12 cellular contexts compared by ENCODE assay signal in the genomic region with DNA sequence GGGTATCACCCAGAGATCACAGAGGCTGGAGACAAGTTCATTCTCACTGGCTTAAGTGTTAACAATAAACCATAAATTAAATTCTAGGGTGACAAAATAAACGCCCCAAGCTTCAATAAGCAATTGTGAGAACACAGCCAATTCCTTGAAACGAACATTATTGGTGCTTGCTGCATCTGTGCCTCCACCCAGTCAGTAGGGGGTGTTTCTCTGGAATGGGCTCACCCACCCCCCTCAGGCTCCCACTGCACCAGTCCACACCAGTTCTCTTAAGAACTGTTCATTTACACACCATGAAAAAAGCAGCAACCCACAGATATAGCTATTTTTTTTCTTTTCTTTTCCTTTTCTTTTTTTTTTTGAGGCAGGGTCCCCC. TPM values are rescaled to one million over a fixed set of nuclear protein-coding genes. Genes with fewer than 3 reads are reported as not detected.
DNase-seq lines count a peak whose midpoint lies in the region; ATAC-seq, FAIRE-seq and TF ChIP-seq lines count a peak whose summit lies in the region.
"Had no signal": no experiment of that assay in that cellular context is flagged by ENCODE, and none has a peak within 500 bp of the region (broad histone marks: within the 10 kb centered on the region; RNA-seq: fewer than 3 reads in every experiment).

No MANE protein-coding gene starts in this region.

- H3K27me3 ChIP-seq in GM23248 (replicated peaks; ENCODE audit: insufficient read depth): no peaks in the 10 kb centered on the region
- no peaks in the 10 kb centered on the region for H3K27me3 ChIP-seq in PC-9 (ENCODE audit: insufficient read depth, low read depth)
- no peaks in the 10 kb centered on the region for H3K27me3 ChIP-seq in osteoblast (ENCODE audit: insufficient read depth, low read length)
- no peaks in the 10 kb centered on the region for H3K27me3 ChIP-seq in small intestine (ENCODE audit: control insufficient read depth in 2 of 2, insufficient read depth in 2 of 2, low read length in 2 of 2)
- H3K27me3 ChIP-seq: tibial artery had no signal

- 8% methylated on average over 2 of the region's 2 CpGs for WGBS in GM23248 (ENCODE audit: low coverage in 1 of 2, low lambda C conversion rate in 2 of 2, missing lambda C conversion rate in 2 of 2), 2 experiments
- WGBS in small intestine, 3 donors: 35 to 49% (median 43%) methylated on average over 2 of the region's 2 CpGs

- H2AFZ ChIP-seq in GM23248 (no peak overlapping the region), PC-9 (no peak overlapping the region), osteoblast (ENCODE audit: low read length) (no peak overlapping the region)

- peak; percentile 19 for DNase-seq in GM23248
- DNase-seq in PC-9: no peak
- DNase-seq in dermis blood vessel endothelial cell: peak; percentile 22
- no peak for DNase-seq in osteoblast (ENCODE audit: insufficient read length, low spot score, missing footprints)
- no peak for DNase-seq in activated CD4-positive, alpha-beta T cell treated with anti-CD3 and anti-CD28 coated beads, Interleukin-2, amount 50 U/mL, for 48 hours
- DNase-seq in small intestine: no peak
- DNase-seq: activated CD8-positive, alpha-beta memory T cell treated with anti-CD3 and anti-CD28 coated beads, Interleukin-2, amount 10 ng/mL, durations not matched to agents 7 days and 5 days; activated naive CD4-positive, alpha-beta T cell; stimulated activated CD4-positive, alpha-beta T cell treated with anti-CD3 and anti-CD28 coated beads, Interleukin-2, amount 100 ng/mL, for 24 hours; tibial artery had no signal

- H3K4me1 ChIP-seq in GM23248 (ENCODE audit: insufficient read depth) (peaks cover 47% of the 10 kb centered on the region), PC-9 (replicated peaks; ENCODE audit: insufficient read depth) (peaks cover 49% of the 10 kb centered on the region), osteoblast (ENCODE audit: insufficient read depth, low read length) (peaks cover 29% of the 10 kb centered on the region), small intestine (ENCODE audit: control insufficient read depth in 2 of 2, insufficient read depth in 1 of 2, low read depth in 1 of 2, low read length in 1 of 2) (no peaks in the 10 kb centered on the region)

- FAIRE-seq in small intestine (lab: Jason Lieb, UNC): no peak

- in situ Hi-C loops in GM23248 (cut with MboI): no loop called here

- CTCF ChIA-PET in PC-9 (lab: Charles Lee): interaction anchor here (0.6 to 0.7 kb wide), 3 partner anchors 32 to 873 kb away, joined by 3 to 4 read pairs (median 4); no protein-coding TSS in a partner anchor

- 0 out of 2 replicates have a peak overlapping the region, but pooled peaks have one; percentile 39 for H3K4me3 ChIP-seq in GM23248
- no peak overlapping the region for H3K4me3 ChIP-seq in PC-9
- peak overlapping the region; percentile 8 for H3K4me3 ChIP-seq in osteoblast (ENCODE audit: insufficient read depth, low read length)
- H3K4me3 ChIP-seq in small intestine (ENCODE audit: low read depth in 1 of 2, low read length in 2 of 2): no peak overlapping the region
- H3K4me3 ChIP-seq: tibial artery had no signal

- H3K79me2 ChIP-seq in GM23248 (ENCODE audit: insufficient read depth) (peaks cover 100% of the 10 kb centered on the region), PC-9 (ENCODE audit: low read depth) (peaks cover 93% of the 10 kb centered on the region), osteoblast (ENCODE audit: insufficient read depth, low read length) (peaks cover 94% of the 10 kb centered on the region)

- H3K4me2 ChIP-seq in GM23248 (ENCODE audit: unreplicated experiment) (peak overlapping the region; percentile 46), PC-9 (no peak overlapping the region), osteoblast (ENCODE audit: insufficient read depth, low read length) (peak overlapping the region; percentile 56)

- H3K27ac ChIP-seq in GM23248 (peak overlapping the region; percentile 95), PC-9 (peak overlapping the region; percentile 18; the same call in 1 of the 2 replicates), osteoblast (ENCODE audit: low read depth, low read length) (peak overlapping the region; percentile 62), small intestine (ENCODE audit: low read depth in 1 of 2, low read length in 1 of 2) (peak overlapping the region in 1 of 2 donors; percentile 46)
- H3K27ac ChIP-seq: tibial artery had no signal

- H4K20me1 ChIP-seq in GM23248 (ENCODE audit: insufficient read depth) (no peaks in the 10 kb centered on the region; the same call in 1 of the 2 replicates), PC-9 (ENCODE audit: insufficient read depth) (no peaks in the 10 kb centered on the region; the same call in 1 of the 2 replicates), osteoblast (ENCODE audit: insufficient read depth, low read length) (peaks cover 63% of the 10 kb centered on the region)

- H3K36me3 ChIP-seq in GM23248 (ENCODE audit: low read depth) (no peaks in the 10 kb centered on the region), PC-9 (ENCODE audit: low read depth) (no peaks in the 10 kb centered on the region), osteoblast (ENCODE audit: insufficient read depth, low read length) (peaks cover 7% of the 10 kb centered on the region), small intestine (ENCODE audit: control insufficient read depth in 2 of 2, insufficient read depth in 2 of 2, low read length in 2 of 2) (peaks cover 0 to 2% of the 10 kb centered on the region in 2 donors)

- intact Hi-C loops in PC-9 (cut with micrococcal nuclease; ENCODE audit: unreplicated experiment): no loop called here

- H3K9me2 ChIP-seq in GM23248 (ENCODE audit: insufficient read depth) (no peaks in the 10 kb centered on the region), PC-9 (ENCODE audit: insufficient read depth) (no peaks in the 10 kb centered on the region)

- ATAC-seq in HG02973 (IDR thresholded peaks at IDR 0.05; ENCODE audit: unreplicated experiment) (no peak), HG02623 (IDR thresholded peaks at IDR 0.05; ENCODE audit: unreplicated experiment) (no peak)
- ATAC-seq: activated CD8-positive, alpha-beta memory T cell treated with anti-CD3 and anti-CD28 coated beads, Interleukin-2, amount 10 ng/mL, durations not matched to agents 7 days and 5 days had no signal

- BruUV-seq in PC-9 (replicated peaks; lab: Mats Ljungman, UMichigan): no TSS peak

- POLR2A ChIA-PET in PC-9 (lab: Charles Lee; ENCODE audit: unreplicated experiment): interaction anchor here (0.6 kb wide), 1 partner anchor 1538 kb away, joined by 4 read pairs; no protein-coding TSS in a partner anchor

- H3K9me3 ChIP-seq in GM23248 (ENCODE audit: low read depth) (no peaks in the 10 kb centered on the region), PC-9 (ENCODE audit: insufficient read depth, low read depth) (no peaks in the 10 kb centered on the region), osteoblast (ENCODE audit: low read depth, low read length) (no peaks in the 10 kb centered on the region), small intestine (ENCODE audit: control insufficient read depth, low read depth) (no peaks in the 10 kb centered on the region)
- H3K9me3 ChIP-seq: tibial artery had no signal

- peak overlapping the region; percentile 67 for H3K9ac ChIP-seq in GM23248

- peaks cover 33% of the 10 kb centered on the region for H3F3A ChIP-seq in GM23248 (ENCODE audit: insufficient read depth)
- peaks cover 42% of the 10 kb centered on the region for H3F3A ChIP-seq in PC-9 (ENCODE audit: insufficient read depth, low read depth)

- no peak for TF ChIP-seq CTCF in PC-9 (conservative IDR thresholded peaks at IDR 0.05)
- no peak for TF ChIP-seq CTCF in osteoblast (IDR thresholded peaks at IDR 0.05; ENCODE audit: extremely low read depth, low read depth, low read length)

RNA-seq across cellular contexts. Expression of gene CDC42BPB, which starts 34.7 kb away (rescaled TPM):
- total RNA-seq in GM23248 (2014; rRNA removed; shearing (Covaris generic)): 94.5 and 106 TPM in 2 replicates
- polyA plus RNA-seq in GM23248 (2016; fragmentation: Nextera tagmentation; extraction: Ambion mirVana): 10.3 and 13.0 TPM in 2 replicates
- 203 and 209 TPM in 2 replicates for total RNA-seq in PC-9 (2021)
- 118 and 175 TPM in 2 replicates for total RNA-seq in dermis blood vessel endothelial cell
- 99.9 and 118 TPM in 2 replicates for total RNA-seq in osteoblast
- polyA plus RNA-seq in small intestine: 10 to 100 TPM; 29.2 to 48.3 (median 30.6) TPM

Comparison
In these comparisons a context has a peak if more than half of its experiments do, and no peak if none do; other contexts are left out.
1. DNase-seq: peak in GM23248 (single experiment) and dermis blood vessel endothelial cell (single experiment); none in PC-9 (0 of 2), osteoblast (single experiment), activated CD4-positive, alpha-beta T cell treated with anti-CD3 and anti-CD28 coated beads, Interleukin-2, amount 50 U/mL, for 48 hours (0 of 2) and small intestine (single experiment).
2. H3K4me3 ChIP-seq: peak in GM23248 (single experiment) and osteoblast (single experiment); none in PC-9 (single experiment) and small intestine (0 of 2).